In the genomic region with DNA sequence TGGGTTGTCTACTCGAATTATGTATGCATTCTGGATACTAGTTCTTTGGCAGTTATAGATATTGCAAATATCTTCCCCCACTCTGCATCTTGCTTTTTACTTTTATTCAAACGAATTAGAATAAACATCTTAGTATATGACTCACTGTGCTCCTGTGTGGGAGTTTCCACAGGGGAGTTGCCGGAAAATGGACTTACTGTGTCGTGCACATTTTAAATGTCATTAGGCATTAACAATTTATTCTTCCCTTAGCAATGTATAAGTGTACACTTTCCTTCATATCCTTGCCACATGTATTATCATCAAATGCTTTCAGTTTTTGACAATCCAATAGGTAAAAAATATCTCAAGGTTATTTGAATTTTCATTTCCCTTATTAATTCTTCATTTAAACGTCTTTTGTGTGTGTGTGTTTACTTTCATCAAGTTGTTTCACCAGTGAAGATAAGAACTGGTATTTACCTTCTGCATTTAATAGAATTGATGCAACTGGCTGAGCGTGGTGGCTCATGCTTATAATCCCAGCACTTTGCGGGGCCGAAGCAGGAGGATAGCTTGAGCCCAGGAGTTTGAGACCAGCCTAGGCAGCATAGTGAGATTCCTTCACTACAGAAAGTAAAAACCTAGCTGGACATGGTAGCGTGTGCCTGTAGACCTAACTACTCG, we compare ENCODE assay signal across 20 cellular contexts. TPM values are rescaled to one million over a fixed set of nuclear protein-coding genes. Genes with fewer than 3 reads are reported as not detected.
DNase-seq lines count a peak whose midpoint lies in the region; ATAC-seq, FAIRE-seq and TF ChIP-seq lines count a peak whose summit lies in the region.
"Had no signal": no experiment of that assay in that cellular context is flagged by ENCODE, and none has a peak within 500 bp of the region (broad histone marks: within the 10 kb centered on the region; RNA-seq: fewer than 3 reads in every experiment).

No MANE protein-coding gene starts in this region.

- TF ChIP-seq CTCF in C4-2B (conservative IDR thresholded peaks at IDR 0.05): no peak
- no peak for TF ChIP-seq CTCF in bronchial epithelial cell (IDR thresholded peaks at IDR 0.05; ENCODE audit: insufficient read depth, low read length, severe bottlenecking)
- no peak for TF ChIP-seq CTCF in foreskin keratinocyte (conservative IDR thresholded peaks at IDR 0.05)

- H3K4me1 ChIP-seq in foreskin keratinocyte: peaks cover 24% of the 10 kb centered on the region

- DNase-seq in NCI-H460 (ENCODE audit: extremely low read depth, low read depth) (peak; percentile 51), bronchial epithelial cell (ENCODE audit: low read depth) (peak; percentile 73), foreskin keratinocyte (no peak), SIG-M5 treated with dmso at 0.1 percent for 504 hours (lab: John Stamatoyannopoulos, UW; ENCODE audit: unreplicated experiment) (no peak), NCI-H1105 (lab: John Stamatoyannopoulos, UW) (no peak)
- DNase-seq in activated effector memory CD4-positive, alpha-beta T cell treated with anti-CD3 and anti-CD28 coated beads, Interleukin-2, amount 50 U/mL, for 16 hours: no peak
- DNase-seq: activated naive CD8-positive, alpha-beta T cell treated with anti-CD3 and anti-CD28 coated beads, Interleukin-2, amount 10 ng/mL, durations not matched to agents 7 days and 5 days; CD4-positive, CD25-positive, alpha-beta regulatory T cell; GOT3; MM.1S; NCI-H2081; NCI-H524; ovary; stimulated activated CD4-positive, alpha-beta T cell treated with anti-CD3 and anti-CD28 coated beads, Interleukin-4, amount 100 ng/mL, for 1 hour; T1000 had no signal

- peaks cover 5% of the 10 kb centered on the region for H3K36me3 ChIP-seq in bronchial epithelial cell (ENCODE audit: control insufficient read depth, insufficient read depth, low read length)
- H3K36me3 ChIP-seq: ovary had no signal

- no peak overlapping the region for H3K4me3 ChIP-seq in bronchial epithelial cell (ENCODE audit: low read depth, low read length)
- H3K4me3 ChIP-seq: ovary had no signal

- H3K27ac ChIP-seq in C4-2B (peak overlapping the region; percentile 55), foreskin keratinocyte (peak overlapping the region; percentile 23)
- H3K27ac ChIP-seq: ovary had no signal

- no peak for FAIRE-seq in bronchial epithelial cell (lab: Jason Lieb, UNC)

- ATAC-seq in foreskin keratinocyte (peak; percentile 41), HG02759 (IDR thresholded peaks at IDR 0.05; ENCODE audit: unreplicated experiment) (no peak)

- H3K27me3 ChIP-seq in bronchial epithelial cell (ENCODE audit: control insufficient read depth, insufficient read depth, low read length) (no peaks in the 10 kb centered on the region), foreskin keratinocyte (no peaks in the 10 kb centered on the region)
- H3K27me3 ChIP-seq: ovary had no signal

RNA-seq across cellular contexts. Expression of a gene that starts 4.6 kb away (rescaled TPM):
- not detected in 2 replicates for total RNA-seq in NCI-H460 (2014; rRNA removed; shearing (Covaris generic))
- not detected in 2 replicates for polyA plus RNA-seq in NCI-H460 (2014; cell fraction: nucleus; rRNA removed)
- 0.26 and 3.3 TPM in 2 replicates for total RNA-seq in bronchial epithelial cell
- 0.53 and 0.82 TPM in 2 replicates for total RNA-seq in foreskin keratinocyte
- polyA plus RNA-seq in foreskin keratinocyte: not detected in 2 replicates
- total RNA-seq: activated CD8-positive, alpha-beta memory T cell treated with anti-CD3 and anti-CD28 coated beads for 36 hours; activated naive CD8-positive, alpha-beta T cell treated with anti-CD3 and anti-CD28 coated beads, Interleukin-2, amount 10 ng/mL, durations not matched to agents 7 days and 5 days; CD4-positive, CD25-positive, alpha-beta regulatory T cell; ovary; SK-MEL-5; skeletal muscle tissue had no signal
- polyA plus RNA-seq: CD4-positive, CD25-positive, alpha-beta regulatory T cell; ovary had no signal

RNA-seq across cellular contexts. Expression of a gene that starts 10.4 kb away (rescaled TPM):
- 0.20 TPM in 1 of 2 replicates, not detected in the other for total RNA-seq in NCI-H460 (2014; rRNA removed; shearing (Covaris generic))
- not detected in 2 replicates for polyA plus RNA-seq in NCI-H460 (2014; cell fraction: nucleus; rRNA removed)
- total RNA-seq in bronchial epithelial cell (0.26 and 2.9 TPM in 2 replicates), foreskin keratinocyte (0.14 and 0.34 TPM in 2 replicates)
- 0.06 and 0.07 TPM in 2 replicates for polyA plus RNA-seq in foreskin keratinocyte
- total RNA-seq: activated CD8-positive, alpha-beta memory T cell treated with anti-CD3 and anti-CD28 coated beads for 36 hours; activated naive CD8-positive, alpha-beta T cell treated with anti-CD3 and anti-CD28 coated beads, Interleukin-2, amount 10 ng/mL, durations not matched to agents 7 days and 5 days; CD4-positive, CD25-positive, alpha-beta regulatory T cell; SK-MEL-5; skeletal muscle tissue had no signal
- polyA plus RNA-seq: CD4-positive, CD25-positive, alpha-beta regulatory T cell; ovary had no signal

RNA-seq across cellular contexts. Expression of a gene that starts 15.4 kb away (rescaled TPM):
- not detected in 2 replicates for total RNA-seq in NCI-H460 (2014; rRNA removed; shearing (Covaris generic))
- polyA plus RNA-seq in NCI-H460 (2014; cell fraction: nucleus; rRNA removed): 0.90 TPM in 1 of 2 replicates, not detected in the other
- total RNA-seq in bronchial epithelial cell (12.9 and 43.0 TPM in 2 replicates), foreskin keratinocyte (14.0 and 15.8 TPM in 2 replicates)
- polyA plus RNA-seq in foreskin keratinocyte: 7.4 and 9.4 TPM in 2 replicates
- total RNA-seq: activated CD8-positive, alpha-beta memory T cell treated with anti-CD3 and anti-CD28 coated beads for 36 hours; activated naive CD8-positive, alpha-beta T cell treated with anti-CD3 and anti-CD28 coated beads, Interleukin-2, amount 10 ng/mL, durations not matched to agents 7 days and 5 days; CD4-positive, CD25-positive, alpha-beta regulatory T cell; ovary; SK-MEL-5 had no signal
- polyA plus RNA-seq: CD4-positive, CD25-positive, alpha-beta regulatory T cell; ovary had no signal

RNA-seq across cellular contexts. Expression of a gene that starts 20.7 kb away (rescaled TPM):
- not detected in 2 replicates for total RNA-seq in NCI-H460 (2014; rRNA removed; shearing (Covaris generic))
- not detected in 2 replicates for polyA plus RNA-seq in NCI-H460 (2014; cell fraction: nucleus; rRNA removed)
- 2.7 TPM in 1 of 2 replicates, not detected in the other for total RNA-seq in bronchial epithelial cell
- 0.14 and 0.88 TPM in 2 replicates for total RNA-seq in foreskin keratinocyte
- polyA plus RNA-seq in foreskin keratinocyte: 0.40 and 0.58 TPM in 2 replicates
- total RNA-seq: activated CD8-positive, alpha-beta memory T cell treated with anti-CD3 and anti-CD28 coated beads for 36 hours; activated naive CD8-positive, alpha-beta T cell treated with anti-CD3 and anti-CD28 coated beads, Interleukin-2, amount 10 ng/mL, durations not matched to agents 7 days and 5 days; CD4-positive, CD25-positive, alpha-beta regulatory T cell; ovary; SK-MEL-5; skeletal muscle tissue had no signal
- polyA plus RNA-seq: CD4-positive, CD25-positive, alpha-beta regulatory T cell; ovary had no signal

RNA-seq across cellular contexts. Expression of a gene that starts 26.4 kb away (rescaled TPM):
- not detected in 2 replicates for total RNA-seq in NCI-H460 (2014; rRNA removed; shearing (Covaris generic))
- 0.07 and 0.24 TPM in 2 replicates for polyA plus RNA-seq in NCI-H460 (2014; cell fraction: nucleus; rRNA removed)
- total RNA-seq in bronchial epithelial cell (0.53 and 2.2 TPM in 2 replicates), foreskin keratinocyte (0.20 and 0.21 TPM in 2 replicates)
- 0.10 and 1.2 TPM in 2 replicates for polyA plus RNA-seq in foreskin keratinocyte
- total RNA-seq: activated CD8-positive, alpha-beta memory T cell treated with anti-CD3 and anti-CD28 coated beads for 36 hours; activated naive CD8-positive, alpha-beta T cell treated with anti-CD3 and anti-CD28 coated beads, Interleukin-2, amount 10 ng/mL, durations not matched to agents 7 days and 5 days; CD4-positive, CD25-positive, alpha-beta regulatory T cell; ovary; SK-MEL-5; skeletal muscle tissue had no signal
- polyA plus RNA-seq: CD4-positive, CD25-positive, alpha-beta regulatory T cell; ovary had no signal

Comparison
In these comparisons a context has a peak if more than half of its experiments do, and no peak if none do; other contexts are left out.
1. DNase-seq: peak in NCI-H460 (single experiment) and bronchial epithelial cell (single experiment); none in foreskin keratinocyte (0 of 2), activated effector memory CD4-positive, alpha-beta T cell treated with anti-CD3 and anti-CD28 coated beads, Interleukin-2, amount 50 U/mL, for 16 hours (single experiment), SIG-M5 treated with dmso at 0.1 percent for 504 hours (single experiment) and NCI-H1105 (single experiment).
2. RNA of a gene that starts 15.4 kb away (total RNA-seq): 14.0 to 15.8 TPM in foreskin keratinocyte and 12.9 to 43.0 TPM in bronchial epithelial cell; not detected in NCI-H460; every median in the first group is over 10 times any median in the second.